Comparison of ENCODE assay signal across 30 cellular contexts in genomic region chr10:126519992-126520391, GRCh38.
"Had no signal": no experiment of that assay in that cellular context is flagged by ENCODE, and none has a peak within 500 bp of the region (broad histone marks: within the 10 kb centered on the region; RNA-seq: fewer than 3 reads in every experiment).

No MANE protein-coding gene starts in this region.

- H3K9me3 Mint-ChIP-seq: activated CD4-positive, alpha-beta memory T cell treated with anti-CD3 and anti-CD28 coated beads, Interleukin-2, amount 10 ng/mL, durations not matched to agents 7 days and 5 days; activated CD4-positive, alpha-beta T cell treated with anti-CD3 and anti-CD28 coated beads, Interleukin-2, amount 10 ng/mL, durations not matched to agents 7 days and 5 days; activated T-cell treated with anti-CD3 and anti-CD28 coated beads, Interleukin-2, amount 50 U/mL, for 72 hours; dendritic cell treated with granulocyte-macrophage colony-stimulating factor and Interleukin-4, amounts not matched to agents 40 ng/mL and 50 ng/mL, for 4 days had no signal

- H3K27ac ChIP-seq: brain microvascular endothelial cell, coronary artery, epithelial cell of prostate, esophagus squamous epithelium, gastroesophageal sphincter, heart right ventricle had no signal

- H3K27me3 ChIP-seq: brain microvascular endothelial cell had no signal

- H3K4me3 ChIP-seq: coronary artery, dorsolateral prefrontal cortex, esophagus squamous epithelium, gastroesophageal sphincter, heart right ventricle had no signal

- H3K27me3 Mint-ChIP-seq: activated CD4-positive, alpha-beta memory T cell treated with anti-CD3 and anti-CD28 coated beads, Interleukin-2, amount 10 ng/mL, durations not matched to agents 7 days and 5 days; activated CD4-positive, alpha-beta T cell treated with anti-CD3 and anti-CD28 coated beads, Interleukin-2, amount 10 ng/mL, durations not matched to agents 7 days and 5 days; activated naive CD8-positive, alpha-beta T cell; activated T-cell treated with anti-CD3 and anti-CD28 coated beads, Interleukin-2, amount 50 U/mL, for 24 hours; dendritic cell treated with granulocyte-macrophage colony-stimulating factor and Interleukin-4, amounts not matched to agents 40 ng/mL and 50 ng/mL, for 4 days had no signal

- DNase-seq: activated CD4-positive, alpha-beta memory T cell treated with anti-CD3 and anti-CD28 coated beads, Interleukin-2, amount 10 ng/mL, durations not matched to agents 7 days and 5 days; activated CD4-positive, alpha-beta T cell treated with anti-CD3 and anti-CD28 coated beads for 1 hour; activated CD4-positive, alpha-beta T cell treated with anti-CD3 and anti-CD28 coated beads for 4 hours; activated CD4-positive, alpha-beta T cell treated with anti-CD3 and anti-CD28 coated beads, Interleukin-2, amount 10 ng/mL, durations not matched to agents 7 days and 5 days; activated CD4-positive, alpha-beta T cell treated with anti-CD3 and anti-CD28 coated beads, Interleukin-2, amount 50 U/mL, for 4 hours; activated CD8-positive, alpha-beta memory T cell treated with anti-CD3 and anti-CD28 coated beads, Interleukin-2, amount 50 U/mL, for 48 hours; activated gamma-delta T cell; activated naive CD4-positive, alpha-beta T cell treated with anti-CD3 and anti-CD28 coated beads, Interleukin-2, amount 50 U/mL, for 16 hours; activated naive CD4-positive, alpha-beta T cell treated with Interleukin-2 at 50 U/mL for 16 hours; activated T-cell treated with anti-CD3 and anti-CD28 coated beads for 4 hours; activated T-cell treated with anti-CD3 and anti-CD28 coated beads, Interleukin-2, amount 50 U/mL, for 24 hours; activated T-cell treated with anti-CD3 and anti-CD28 coated beads, Interleukin-2, amount 50 U/mL, for 72 hours; amniotic stem cell; anterior cingulate cortex; brain microvascular endothelial cell; central memory CD4-positive, alpha-beta T cell; dorsolateral prefrontal cortex; effector memory CD8-positive, alpha-beta T cell; esophagus squamous epithelium; foreskin melanocyte; heart right ventricle; T-helper 2 cell had no signal

- H3K36me3 ChIP-seq: brain microvascular endothelial cell, esophagus squamous epithelium, gastroesophageal sphincter, heart right ventricle had no signal

- H3K4me1 ChIP-seq: esophagus squamous epithelium, gastroesophageal sphincter, heart right ventricle had no signal

- H3K36me3 Mint-ChIP-seq: activated naive CD8-positive, alpha-beta T cell had no signal

- H3K4me3 Mint-ChIP-seq: activated CD4-positive, alpha-beta memory T cell treated with anti-CD3 and anti-CD28 coated beads, Interleukin-2, amount 10 ng/mL, durations not matched to agents 7 days and 5 days; activated CD4-positive, alpha-beta T cell treated with anti-CD3 and anti-CD28 coated beads, Interleukin-2, amount 10 ng/mL, durations not matched to agents 7 days and 5 days; activated naive CD8-positive, alpha-beta T cell; activated T-cell treated with anti-CD3 and anti-CD28 coated beads, Interleukin-2, amount 50 U/mL, for 24 hours; activated T-cell treated with anti-CD3 and anti-CD28 coated beads, Interleukin-2, amount 50 U/mL, for 72 hours; dendritic cell treated with granulocyte-macrophage colony-stimulating factor and Interleukin-4, amounts not matched to agents 40 ng/mL and 50 ng/mL, for 4 days; effector memory CD8-positive, alpha-beta T cell had no signal

- H3K4me1 Mint-ChIP-seq: activated CD4-positive, alpha-beta memory T cell treated with anti-CD3 and anti-CD28 coated beads, Interleukin-2, amount 10 ng/mL, durations not matched to agents 7 days and 5 days; activated CD4-positive, alpha-beta T cell treated with anti-CD3 and anti-CD28 coated beads, Interleukin-2, amount 10 ng/mL, durations not matched to agents 7 days and 5 days had no signal

- FAIRE-seq: astrocyte, endometrium, endothelial cell of umbilical vein had no signal

- H3K27ac Mint-ChIP-seq: activated CD4-positive, alpha-beta memory T cell treated with anti-CD3 and anti-CD28 coated beads, Interleukin-2, amount 10 ng/mL, durations not matched to agents 7 days and 5 days; activated CD4-positive, alpha-beta T cell treated with anti-CD3 and anti-CD28 coated beads, Interleukin-2, amount 10 ng/mL, durations not matched to agents 7 days and 5 days; activated naive CD8-positive, alpha-beta T cell; activated T-cell treated with anti-CD3 and anti-CD28 coated beads, Interleukin-2, amount 50 U/mL, for 24 hours; activated T-cell treated with anti-CD3 and anti-CD28 coated beads, Interleukin-2, amount 50 U/mL, for 72 hours; dendritic cell treated with granulocyte-macrophage colony-stimulating factor and Interleukin-4, amounts not matched to agents 40 ng/mL and 50 ng/mL, for 4 days; effector memory CD8-positive, alpha-beta T cell had no signal

- H3K9me3 ChIP-seq: esophagus squamous epithelium, gastroesophageal sphincter had no signal

- ATAC-seq: activated T-cell treated with anti-CD3 and anti-CD28 coated beads, Interleukin-2, amount 50 U/mL, for 72 hours; effector memory CD8-positive, alpha-beta T cell; gastroesophageal sphincter; heart right ventricle had no signal
